ENCODE assay signal across 15 cellular contexts in the genomic region with DNA sequence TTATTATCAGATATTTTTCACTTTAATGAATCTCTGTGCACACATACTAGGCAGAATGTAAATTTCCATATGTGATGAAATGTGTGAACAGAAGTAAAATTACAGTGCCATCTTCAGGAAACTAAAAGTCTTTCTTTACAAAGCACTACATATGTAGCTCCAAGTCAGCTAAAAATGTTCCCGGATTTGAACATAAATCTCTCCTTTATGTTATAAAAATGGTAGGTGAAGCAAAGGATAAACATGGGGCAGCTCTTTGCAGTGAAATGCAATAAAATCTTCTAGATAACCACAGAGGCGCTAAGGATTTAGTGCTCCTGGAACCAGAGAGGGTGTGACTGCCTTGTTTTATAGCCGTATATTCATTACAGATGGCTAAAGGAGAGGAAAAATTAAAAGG.
A peak's percentile ranks its signal among the peaks of the same experiment; 100 is the strongest.
DNase-seq lines count a peak whose midpoint lies in the region; ATAC-seq, FAIRE-seq and TF ChIP-seq lines count a peak whose summit lies in the region.
"Had no signal": no experiment of that assay in that cellular context is flagged by ENCODE, and none has a peak within 500 bp of the region (broad histone marks: within the 10 kb centered on the region; RNA-seq: fewer than 3 reads in every experiment).

No MANE protein-coding gene starts in this region.

- TF ChIP-seq RAD21 in A549 (conservative IDR thresholded peaks at IDR 0.05 in 1 of 2, IDR thresholded peaks at IDR 0.05 in 1 of 2) (peak in 1 of 2 experiments; percentile 49; a peak in 2 of 5 replicates), SK-N-SH (IDR thresholded peaks at IDR 0.05; ENCODE audit: low read length) (peak; percentile 60)

- intact Hi-C loops in left colon (cut with DNase I, micrococcal nuclease), result no loop called here
- intact Hi-C loops in testis (cut with DNase I; ENCODE audit: low total_unique reads), result no loop called here

- CTCF ChIA-PET in A549 (lab: Yijun Ruan, JAX), result interaction anchor here (0.9 to 3.3 kb wide), 3 partner anchors 17 to 478 kb away, joined by 3 to 8 read pairs (median 4); no protein-coding TSS in a partner anchor
- CTCF ChIA-PET in SK-N-SH (lab: Yijun Ruan, JAX), result interaction anchor here (0.6 to 2.0 kb wide), 12 partner anchors 10 to 243 kb away, joined by 3 to 13 read pairs (median 4); no protein-coding TSS in a partner anchor

- no peak overlapping the region for H3K9ac ChIP-seq in KMS-11
- no peak overlapping the region for H3K9ac ChIP-seq in SK-N-SH

- no peak overlapping the region for H3K4me2 ChIP-seq in A549
- no peak overlapping the region for H3K4me2 ChIP-seq in KMS-11
- H3K4me2 ChIP-seq in SK-N-SH, result no peak overlapping the region

- DNase-seq in A549 (ENCODE audit: low read depth in 1 of 2, low spot score in 1 of 2) (no peak), SK-N-SH (no peak), left colon (no peak), NCI-H510A (lab: John Stamatoyannopoulos, UW) (no peak), testis (no peak)
- DNase-seq in stimulated activated CD4-positive, alpha-beta T cell treated with anti-CD3 and anti-CD28 coated beads, Interleukin-12 subunit alpha, Interleukin-12 subunit beta, amount 100 ng/mL, for 4 hours, result no peak
- DNase-seq: activated CD4-positive, CD25-positive, alpha-beta regulatory T cell; AML-193; GOT3; NCI-H748 treated with DMSO at 0.1 percent for 48 hours; psoas muscle; SIG-M5 had no signal

- H3K36me3 ChIP-seq in KMS-11 (ENCODE audit: insufficient read depth) (no peaks in the 10 kb centered on the region), SK-N-SH (replicated peaks in 1 of 2; ENCODE audit: control insufficient read depth in 1 of 2, insufficient read depth in 2 of 2, low read length in 1 of 2) (no peaks in the 10 kb centered on the region), testis (ENCODE audit: low read depth, missing control alignments) (no peaks in the 10 kb centered on the region)

- H3K4me1 ChIP-seq in A549, result no peaks in the 10 kb centered on the region
- H3K4me1 ChIP-seq in KMS-11 (ENCODE audit: low read depth, poor library complexity, severe bottlenecking), result peaks cover 5% of the 10 kb centered on the region
- H3K4me1 ChIP-seq in SK-N-SH (ENCODE audit: control insufficient read depth in 1 of 2, insufficient read depth in 2 of 2, low read depth in 1 of 2, low read length in 1 of 2), result peaks cover 0 to 10% of the 10 kb centered on the region in 2 experiments; a peak in 2 of 4 replicates
- H3K4me1 ChIP-seq in testis, result no peaks in the 10 kb centered on the region
- H3K4me1 ChIP-seq: psoas muscle had no signal

- H3K27ac ChIP-seq in A549, result no peak overlapping the region
- H3K27ac ChIP-seq in KMS-11, result no peak overlapping the region
- no peak overlapping the region for H3K27ac ChIP-seq in SK-N-SH (ENCODE audit: low read depth in 2 of 2, low read length in 1 of 2)
- no peak overlapping the region for H3K27ac ChIP-seq in testis
- H3K27ac ChIP-seq: coronary artery, psoas muscle had no signal

- peak; percentile 24; the same call in 2 of the 3 replicates for TF ChIP-seq CTCF in A549 (IDR thresholded peaks at IDR 0.05)
- TF ChIP-seq CTCF in KMS-11 (conservative IDR thresholded peaks at IDR 0.05; ENCODE audit: low read depth, low read length), result 0 out of 2 replicates have a peak, but pooled peaks have one; percentile 11
- TF ChIP-seq CTCF in SK-N-SH (IDR thresholded peaks at IDR 0.05), result peak; percentile 57
- no peak for TF ChIP-seq CTCF in testis (IDR thresholded peaks at IDR 0.05)

- TF ChIP-seq POLR2A in A549 (IDR thresholded peaks at IDR 0.05; ENCODE audit: low read length) (no peak), testis (IDR thresholded peaks at IDR 0.05) (no peak)

- H3K27me3 ChIP-seq in KMS-11 (ENCODE audit: insufficient read depth, low read depth) (no peaks in the 10 kb centered on the region), SK-N-SH (ENCODE audit: insufficient read depth) (no peaks in the 10 kb centered on the region), testis (no peaks in the 10 kb centered on the region)

- no peak for TF ChIP-seq EP300 in A549 (IDR thresholded peaks at IDR 0.05)
- TF ChIP-seq EP300 in SK-N-SH (IDR thresholded peaks at IDR 0.05; ENCODE audit: borderline replicate concordance in 1 of 2, low read depth in 1 of 2, low read length in 1 of 2), result no peak

- WGBS in A549 (ENCODE audit: missing lambda C conversion rate), result 39% methylated on average over 3 of the region's 3 CpGs
- 46% methylated on average over 3 of the region's 3 CpGs for WGBS in SK-N-SH (ENCODE audit: low lambda C conversion rate)
- 38 to 41% methylated on average over 3 of the region's 3 CpGs for WGBS in testis, 2 donors

- no peak overlapping the region for H2AFZ ChIP-seq in KMS-11 (ENCODE audit: low read depth)
- no peak overlapping the region for H2AFZ ChIP-seq in SK-N-SH (ENCODE audit: low read depth)

- H3K4me3 ChIP-seq in A549, result no peak overlapping the region
- H3K4me3 ChIP-seq in KMS-11 (IDR thresholded peaks at IDR 0.05; ENCODE audit: insufficient read depth, low read depth, low read length), result no peak overlapping the region
- H3K4me3 ChIP-seq in SK-N-SH (ENCODE audit: low read depth in 2 of 2, low read length in 1 of 2), result no peak overlapping the region
- no peak overlapping the region for H3K4me3 ChIP-seq in testis
- H3K4me3 ChIP-seq: coronary artery, psoas muscle had no signal

- FAIRE-seq in A549 (lab: Jason Lieb, UNC), result no peak

- H3F3A ChIP-seq in SK-N-SH (replicated peaks; ENCODE audit: insufficient read depth), result no peaks in the 10 kb centered on the region

- no peaks in the 10 kb centered on the region for H3K9me2 ChIP-seq in SK-N-SH

- H3K9me3 ChIP-seq in A549 (no peaks in the 10 kb centered on the region), SK-N-SH (no peaks in the 10 kb centered on the region), testis (no peaks in the 10 kb centered on the region)
- H3K9me3 ChIP-seq: psoas muscle had no signal

- ATAC-seq in A549, result peak; percentile 28 to 43; a peak in 2 of 6 replicates
- ATAC-seq in left colon, result peak; percentile 95
- ATAC-seq in HG02588 (IDR thresholded peaks at IDR 0.05; ENCODE audit: unreplicated experiment), result no peak
- ATAC-seq: psoas muscle had no signal

- no peaks in the 10 kb centered on the region for H3K79me2 ChIP-seq in KMS-11 (ENCODE audit: insufficient read depth, low read depth)
- H3K79me2 ChIP-seq in SK-N-SH (ENCODE audit: insufficient read depth), result no peaks in the 10 kb centered on the region

- POLR2A ChIA-PET in A549 (lab: Yijun Ruan, JAX) (no interaction called here), SK-N-SH (lab: Yijun Ruan, JAX) (no interaction called here)

- H4K20me1 ChIP-seq in KMS-11 (ENCODE audit: insufficient read depth) (no peaks in the 10 kb centered on the region), SK-N-SH (ENCODE audit: insufficient read depth) (no peaks in the 10 kb centered on the region)

TF ChIP-seq in A549, 52 proteins besides CTCF, POLR2A, EP300 and RAD21:
- TF ChIP-seq KDM5A (IDR thresholded peaks at IDR 0.05), result no peak
- TF ChIP-seq, protein P1, sequence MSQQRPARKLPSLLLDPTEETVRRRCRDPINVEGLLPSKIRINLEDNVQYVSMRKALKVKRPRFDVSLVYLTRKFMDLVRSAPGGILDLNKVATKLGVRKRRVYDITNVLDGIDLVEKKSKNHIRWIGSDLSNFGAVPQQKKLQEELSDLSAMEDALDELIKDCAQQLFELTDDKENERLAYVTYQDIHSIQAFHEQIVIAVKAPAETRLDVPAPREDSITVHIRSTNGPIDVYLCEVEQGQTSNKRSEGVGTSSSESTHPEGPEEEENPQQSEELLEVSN (IDR thresholded peaks at IDR 0.05; ENCODE audit: borderline replicate concordance, low read depth), result no peak
- TF ChIP-seq, protein P2, sequence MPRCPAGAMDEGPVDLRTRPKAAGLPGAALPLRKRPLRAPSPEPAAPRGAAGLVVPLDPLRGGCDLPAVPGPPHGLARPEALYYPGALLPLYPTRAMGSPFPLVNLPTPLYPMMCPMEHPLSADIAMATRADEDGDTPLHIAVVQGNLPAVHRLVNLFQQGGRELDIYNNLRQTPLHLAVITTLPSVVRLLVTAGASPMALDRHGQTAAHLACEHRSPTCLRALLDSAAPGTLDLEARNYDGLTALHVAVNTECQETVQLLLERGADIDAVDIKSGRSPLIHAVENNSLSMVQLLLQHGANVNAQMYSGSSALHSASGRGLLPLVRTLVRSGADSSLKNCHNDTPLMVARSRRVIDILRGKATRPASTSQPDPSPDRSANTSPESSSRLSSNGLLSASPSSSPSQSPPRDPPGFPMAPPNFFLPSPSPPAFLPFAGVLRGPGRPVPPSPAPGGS (IDR thresholded peaks at IDR 0.05), result no peak
- TF ChIP-seq HOXB5 (CRISPR knock-in tag; IDR thresholded peaks at IDR 0.05), result no peak
- no peak for TF ChIP-seq ZC3H11A (IDR thresholded peaks at IDR 0.05)
- peak; percentile 28; the same call in 2 of the 3 replicates for TF ChIP-seq SMC3 (IDR thresholded peaks at IDR 0.05)
TF ChIP-seq in A549: peak in this region for 1.

TF ChIP-seq in SK-N-SH, 30 proteins besides CTCF, POLR2A, EP300 and RAD21:
- no peak for TF ChIP-seq RXRA (IDR thresholded peaks at IDR 0.05; ENCODE audit: borderline replicate concordance, low read depth)
- TF ChIP-seq, protein P3, sequence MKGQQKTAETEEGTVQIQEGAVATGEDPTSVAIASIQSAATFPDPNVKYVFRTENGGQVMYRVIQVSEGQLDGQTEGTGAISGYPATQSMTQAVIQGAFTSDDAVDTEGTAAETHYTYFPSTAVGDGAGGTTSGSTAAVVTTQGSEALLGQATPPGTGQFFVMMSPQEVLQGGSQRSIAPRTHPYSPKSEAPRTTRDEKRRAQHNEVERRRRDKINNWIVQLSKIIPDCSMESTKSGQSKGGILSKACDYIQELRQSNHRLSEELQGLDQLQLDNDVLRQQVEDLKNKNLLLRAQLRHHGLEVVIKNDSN (IDR thresholded peaks at IDR 0.05; ENCODE audit: borderline replicate concordance, low read depth), result no peak
- TF ChIP-seq, protein P4, sequence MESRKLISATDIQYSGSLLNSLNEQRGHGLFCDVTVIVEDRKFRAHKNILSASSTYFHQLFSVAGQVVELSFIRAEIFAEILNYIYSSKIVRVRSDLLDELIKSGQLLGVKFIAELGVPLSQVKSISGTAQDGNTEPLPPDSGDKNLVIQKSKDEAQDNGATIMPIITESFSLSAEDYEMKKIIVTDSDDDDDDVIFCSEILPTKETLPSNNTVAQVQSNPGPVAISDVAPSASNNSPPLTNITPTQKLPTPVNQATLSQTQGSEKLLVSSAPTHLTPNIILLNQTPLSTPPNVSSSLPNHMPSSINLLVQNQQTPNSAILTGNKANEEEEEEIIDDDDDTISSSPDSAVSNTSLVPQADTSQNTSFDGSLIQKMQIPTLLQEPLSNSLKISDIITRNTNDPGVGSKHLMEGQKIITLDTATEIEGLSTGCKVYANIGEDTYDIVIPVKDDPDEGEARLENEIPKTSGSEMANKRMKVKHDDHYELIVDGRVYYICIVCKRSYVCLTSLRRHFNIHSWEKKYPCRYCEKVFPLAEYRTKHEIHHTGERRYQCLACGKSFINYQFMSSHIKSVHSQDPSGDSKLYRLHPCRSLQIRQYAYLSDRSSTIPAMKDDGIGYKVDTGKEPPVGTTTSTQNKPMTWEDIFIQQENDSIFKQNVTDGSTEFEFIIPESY (IDR thresholded peaks at IDR 0.05; ENCODE audit: borderline replicate concordance, low read depth), result no peak
- TF ChIP-seq SMC3 (IDR thresholded peaks at IDR 0.05; ENCODE audit: low read depth, low read length), result peak; percentile 39
- no peak for TF ChIP-seq ELF1 (IDR thresholded peaks at IDR 0.05)

Comparison
In these comparisons a context has a peak if more than half of its experiments do, and no peak if none do; other contexts are left out.
1. CTCF ChIP-seq: peak in A549 (single experiment), KMS-11 (single experiment) and SK-N-SH (single experiment); none in testis (0 of 3).